ENCODE assay signal across 1 cellular context in the genomic region with DNA sequence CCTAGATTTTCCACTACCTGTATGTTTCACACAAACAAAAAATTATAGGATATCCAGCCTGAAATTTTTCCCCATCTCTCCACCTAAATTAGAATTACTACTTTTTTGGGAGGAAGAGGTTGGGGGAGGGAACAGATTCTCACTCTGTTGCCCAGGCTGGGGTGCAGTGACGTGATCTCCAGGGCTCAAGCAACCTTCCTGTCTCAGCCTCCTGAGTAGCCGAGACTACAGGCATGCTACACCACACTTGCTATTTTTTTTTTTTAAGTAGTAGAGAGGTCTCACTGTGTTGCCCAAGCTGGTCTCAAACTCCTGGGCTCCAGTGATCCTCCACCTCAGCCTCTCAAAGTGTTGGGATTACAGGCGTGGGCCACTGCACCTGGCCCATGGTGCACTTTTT.
TF ChIP-seq lines count a peak whose summit lies in the region.

No MANE protein-coding gene starts in this region.

TF ChIP-seq in GM12891, 5 proteins besides CTCF, POLR2A, EP300 and RAD21:
- no peak for TF ChIP-seq SPI1 (IDR thresholded peaks at IDR 0.05; ENCODE audit: low read depth, low read length)
- no peak for TF ChIP-seq POU2F2 (IDR thresholded peaks at IDR 0.05; ENCODE audit: low read depth, low read length)
- TF ChIP-seq POLR2AphosphoS5 (IDR thresholded peaks at IDR 0.05; ENCODE audit: low read depth, low read length): no peak
- TF ChIP-seq PAX5 (IDR thresholded peaks at IDR 0.05; ENCODE audit: insufficient read depth, low read length, severe bottlenecking): no peak
- no peak for TF ChIP-seq TAF1 (IDR thresholded peaks at IDR 0.05; ENCODE audit: low read depth, low read length)
